19 cellular contexts compared by ENCODE assay signal in genomic region chr9:127550277-127550676, GRCh38.
DNase-seq lines count a peak whose midpoint lies in the region; ATAC-seq, FAIRE-seq and TF ChIP-seq lines count a peak whose summit lies in the region.
"Had no signal": no experiment of that assay in that cellular context is flagged by ENCODE, and none has a peak within 500 bp of the region (broad histone marks: within the 10 kb centered on the region; RNA-seq: fewer than 3 reads in every experiment).

No MANE protein-coding gene starts in this region.

- CTCF ChIA-PET in IMR-90 (lab: Yijun Ruan, JAX) = no interaction called here
- CTCF ChIA-PET in endothelial cell of umbilical vein (lab: Charles Lee) = interaction anchor here (1.6 kb wide), 1 partner anchor 10 kb away, joined by 6 read pairs; no protein-coding TSS in a partner anchor

- peaks cover 98% of the 10 kb centered on the region for H3K79me2 ChIP-seq in endothelial cell of umbilical vein (ENCODE audit: control insufficient read depth, insufficient read depth, low read length)

- H3K27ac ChIP-seq in BLaER1 (no peak overlapping the region), IMR-90 (ENCODE audit: insufficient read depth, low read length) (peak overlapping the region; percentile 10; the same call in 1 of the 2 replicates), endothelial cell of umbilical vein (ENCODE audit: insufficient read depth, low read depth, low read length) (no peak overlapping the region), pancreas (peak overlapping the region; percentile 39 to 78 (median 62))
- H3K27ac ChIP-seq: ascending aorta had no signal

- peak overlapping the region; percentile 5 for H2BK5ac ChIP-seq in IMR-90 (ENCODE audit: low read depth, low read length, poor library complexity, severe bottlenecking)

- BruUV-seq in IMR-90 (replicated peaks; lab: Mats Ljungman, UMichigan) (no TSS peak), endothelial cell of umbilical vein (replicated peaks; lab: Mats Ljungman, UMichigan) (no TSS peak)

- H4K8ac ChIP-seq in IMR-90 (ENCODE audit: low read depth in 2 of 2, low read length in 2 of 2) = no peak overlapping the region

- no peak overlapping the region for H3K56ac ChIP-seq in IMR-90 (ENCODE audit: extremely low read depth, insufficient read depth, low read length)

- H3K9me3 ChIP-seq in BLaER1 (no peaks in the 10 kb centered on the region), IMR-90 (ENCODE audit: control insufficient read depth, insufficient read depth, low read length) (no peaks in the 10 kb centered on the region), endothelial cell of umbilical vein (replicated peaks; ENCODE audit: control insufficient read depth, insufficient read depth, low read length) (no peaks in the 10 kb centered on the region), pancreas (no peaks in the 10 kb centered on the region)
- H3K9me3 ChIP-seq: ascending aorta had no signal

- no peak overlapping the region for H2AK5ac ChIP-seq in IMR-90 (ENCODE audit: low read depth, low read length)

- no peak overlapping the region; the same call in 1 of the 2 replicates for H3K23ac ChIP-seq in IMR-90 (ENCODE audit: low read depth, low read length)

- H2BK120ac ChIP-seq in IMR-90 (ENCODE audit: low read depth, low read length) = no peak overlapping the region

- peaks cover 66% of the 10 kb centered on the region for H3K9me1 ChIP-seq in IMR-90 (ENCODE audit: insufficient read depth, low read length)
- no peaks in the 10 kb centered on the region for H3K9me1 ChIP-seq in endothelial cell of umbilical vein (replicated peaks; ENCODE audit: control insufficient read depth, extremely low read depth, insufficient read depth, low read length)

- no peak overlapping the region for H3K14ac ChIP-seq in IMR-90 (replicated peaks; ENCODE audit: low read depth, low read length)

- in situ Hi-C loops in IMR-90 (cut with MboI; ENCODE audit: low sequenced_read_pairs) = no loop called here

- FAIRE-seq in endothelial cell of umbilical vein (lab: Jason Lieb, UNC) = peak; percentile 66
- no peak for FAIRE-seq in pancreas (lab: Jason Lieb, UNC)

- H3K27me3 ChIP-seq in BLaER1 (no peaks in the 10 kb centered on the region), IMR-90 (ENCODE audit: control insufficient read depth, insufficient read depth, low read length) (no peaks in the 10 kb centered on the region), endothelial cell of umbilical vein (ENCODE audit: control insufficient read depth in 2 of 2, insufficient read depth in 2 of 2, low read length in 2 of 2) (no peaks in the 10 kb centered on the region), pancreas (no peaks in the 10 kb centered on the region)
- H3K27me3 ChIP-seq: ascending aorta had no signal

- H2BK15ac ChIP-seq in IMR-90 (ENCODE audit: low read depth, low read length) = no peak overlapping the region

- no peak overlapping the region for H3K4ac ChIP-seq in IMR-90 (ENCODE audit: low read depth, low read length)

- H3K4me2 ChIP-seq in BLaER1 = peak overlapping the region; percentile 74
- H3K4me2 ChIP-seq in IMR-90 (ENCODE audit: low read depth, low read length) = no peak overlapping the region
- H3K4me2 ChIP-seq in endothelial cell of umbilical vein (ENCODE audit: insufficient read depth, low read length) = no peak overlapping the region

- intact Hi-C loops in IMR-90 (cut with micrococcal nuclease) (no loop called here), endothelial cell of umbilical vein (cut with micrococcal nuclease) (no loop called here), pancreas (cut with DNase I) (no loop called here)

- 83% methylated on average over 1 of the region's 1 CpG; no CpG with 5 or more reads in 1 of the 2 experiments for WGBS in IMR-90 (ENCODE audit: extremely low coverage in 2 of 2, insufficient read length in 1 of 2), 2 experiments
- 71 to 83% methylated on average over 1 of the region's 1 CpG for WGBS in pancreas, 2 donors

- no peak overlapping the region for H3K18ac ChIP-seq in IMR-90 (ENCODE audit: low read depth, low read length)

- H3K4me1 ChIP-seq in BLaER1 (peaks cover 69% of the 10 kb centered on the region), IMR-90 (ENCODE audit: control insufficient read depth, insufficient read depth, low read length) (peaks cover 48% of the 10 kb centered on the region), endothelial cell of umbilical vein (ENCODE audit: control insufficient read depth, extremely low read depth, insufficient read depth, low read length) (peaks cover 27% of the 10 kb centered on the region), pancreas (peaks cover 44 to 54% (median 51%) of the 10 kb centered on the region in 3 donors)

- POLR2A ChIA-PET in IMR-90 (lab: Charles Lee; ENCODE audit: unreplicated experiment) (no interaction called here), endothelial cell of umbilical vein (lab: Charles Lee) (no interaction called here)

- no peak for TF ChIP-seq RAD21 in IMR-90 (IDR thresholded peaks at IDR 0.05; ENCODE audit: low read length)

- H4K5ac ChIP-seq in IMR-90 (ENCODE audit: low read depth, low read length) = no peak overlapping the region

- no peak for DNase-seq in IMR-90
- no peak for DNase-seq in endothelial cell of umbilical vein (ENCODE audit: low read depth, low spot score)
- DNase-seq in pancreas = no peak
- no peak for DNase-seq in T-helper 2 cell
- DNase-seq in NCI-H1930 (lab: John Stamatoyannopoulos, UW) = no peak
- no peak for DNase-seq in middle frontal gyrus (ENCODE audit: extremely low spot score, low spot score)
- DNase-seq: activated CD4-positive, alpha-beta T cell treated with anti-CD3 and anti-CD28 coated beads for 4 hours; CD8-positive, alpha-beta memory T cell; effector memory CD4-positive, alpha-beta T cell; left cardiac atrium; midbrain; NCI-H187 treated with DMSO at 0.1 percent for 48 hours; NCI-H2227 treated with DMSO at 0.1 percent for 48 hours; substantia nigra had no signal

- H3K79me1 ChIP-seq in IMR-90 (ENCODE audit: low read depth in 1 of 2, low read length in 2 of 2) = peaks cover 0 to 70% of the 10 kb centered on the region in 2 experiments; a peak in 3 of 4 replicates

- no peak overlapping the region for H2BK20ac ChIP-seq in IMR-90 (ENCODE audit: low read depth, low read length)

- ATAC-seq in IMR-90 (ENCODE audit: low read depth) = no peak
- ATAC-seq in pancreas = no peak
- no peak for ATAC-seq in GM18505 (IDR thresholded peaks at IDR 0.05; ENCODE audit: unreplicated experiment)
- ATAC-seq: activated naive CD4-positive, alpha-beta T cell treated with anti-CD3 and anti-CD28 coated beads, Interleukin-2, amount 50 U/mL, for 72 hours; activated T-helper 17 cell treated with anti-CD3 and anti-CD28 coated beads, Interleukin-2, amount 50 U/mL, for 72 hours; left cardiac atrium had no signal

- H3K9ac ChIP-seq in BLaER1 (no peak overlapping the region), IMR-90 (ENCODE audit: low read depth, low read length) (no peak overlapping the region), endothelial cell of umbilical vein (replicated peaks; ENCODE audit: extremely low read depth, insufficient read depth, low read length) (no peak overlapping the region)

- H4K20me1 ChIP-seq in BLaER1 (peaks cover 36% of the 10 kb centered on the region), IMR-90 (ENCODE audit: insufficient read depth, low read length) (peaks cover 92% of the 10 kb centered on the region), endothelial cell of umbilical vein (replicated peaks; ENCODE audit: control insufficient read depth, extremely low read depth, insufficient read depth, low read length) (no peaks in the 10 kb centered on the region)

- H2AK9ac ChIP-seq in IMR-90 (replicated peaks; ENCODE audit: low read depth, low read length, poor library complexity) = peak overlapping the region; percentile 10

- TF ChIP-seq CTCF in IMR-90 (conservative IDR thresholded peaks at IDR 0.05; ENCODE audit: low read depth, low read length) (no peak), endothelial cell of umbilical vein (IDR thresholded peaks at IDR 0.05; ENCODE audit: extremely low read depth in 1 of 2, insufficient read depth in 1 of 2, low read depth in 1 of 2, low read length in 2 of 2) (no peak), pancreas (IDR thresholded peaks at IDR 0.05) (no peak)

- no peak overlapping the region for H3K4me3 ChIP-seq in BLaER1
- H3K4me3 ChIP-seq in IMR-90 (ENCODE audit: insufficient read depth, low read depth, low read length) = no peak overlapping the region
- no peak overlapping the region for H3K4me3 ChIP-seq in endothelial cell of umbilical vein (replicated peaks in 1 of 3; ENCODE audit: insufficient read depth in 1 of 3, low read depth in 1 of 3, low read length in 3 of 3)
- H3K4me3 ChIP-seq in pancreas = no peak overlapping the region
- H3K4me3 ChIP-seq: ascending aorta had no signal

- dilution Hi-C loops in IMR-90 (cut with HindIII; ENCODE audit: low sequenced_read_pairs, unreplicated experiment) (no loop called here), endothelial cell of umbilical vein (cut with MboI; ENCODE audit: extremely low pct_ligation_motif_present, low sequenced_read_pairs) (no loop called here)

- H2AFZ ChIP-seq in IMR-90 (replicated peaks; ENCODE audit: low read length, poor library complexity) = no peak overlapping the region
- no peak overlapping the region for H2AFZ ChIP-seq in endothelial cell of umbilical vein (ENCODE audit: low read depth, low read length)

- TF ChIP-seq POLR2A in IMR-90 (IDR thresholded peaks at IDR 0.05; ENCODE audit: low read depth, low read length) (no peak), endothelial cell of umbilical vein (IDR thresholded peaks at IDR 0.05; ENCODE audit: low read depth, low read length) (no peak), GM18505 (IDR thresholded peaks at IDR 0.05; ENCODE audit: borderline replicate concordance, extremely low read depth, insufficient read depth, insufficient read length) (no peak)

- H3K36me3 ChIP-seq in BLaER1 (no peaks in the 10 kb centered on the region), IMR-90 (ENCODE audit: control insufficient read depth, insufficient read depth, low read length) (peaks cover 41% of the 10 kb centered on the region), endothelial cell of umbilical vein (ENCODE audit: control insufficient read depth in 2 of 2, extremely low read depth in 1 of 2, insufficient read depth in 2 of 2, low read length in 2 of 2) (peaks cover 0 to 10% of the 10 kb centered on the region in 2 experiments), pancreas (no peaks in the 10 kb centered on the region)

- no peak overlapping the region for H4K91ac ChIP-seq in IMR-90 (ENCODE audit: insufficient read depth, low read depth, low read length)

TF ChIP-seq in IMR-90, 13 proteins besides CTCF, POLR2A, EP300 and RAD21 (continues in another document):
- TF ChIP-seq RCOR1 (IDR thresholded peaks at IDR 0.05; ENCODE audit: insufficient replicate concordance, low read length) (no peak), MAZ (IDR thresholded peaks at IDR 0.05; ENCODE audit: borderline replicate concordance, low read depth, low read length) (no peak), CEBPB (IDR thresholded peaks at IDR 0.05; ENCODE audit: low read depth, low read length) (no peak)

TF ChIP-seq in endothelial cell of umbilical vein, 7 proteins besides CTCF, POLR2A, EP300 and RAD21:
- no peak for TF ChIP-seq GATA2 (IDR thresholded peaks at IDR 0.05; ENCODE audit: insufficient read depth, insufficient read length, low read depth, low read length)
- no peak for TF ChIP-seq JUN (IDR thresholded peaks at IDR 0.05; ENCODE audit: borderline replicate concordance, insufficient read depth, insufficient read length, low read depth)
- TF ChIP-seq FOS (IDR thresholded peaks at IDR 0.05; ENCODE audit: borderline replicate concordance, insufficient read depth, low read length) = no peak

Comparison
In these comparisons a context has a peak if more than half of its experiments do, and no peak if none do; other contexts are left out.
1. H3K27ac ChIP-seq: peak in IMR-90 (single experiment) and pancreas (4 of 4); none in BLaER1 (single experiment) and endothelial cell of umbilical vein (single experiment).